Comparison of ENCODE assay signal across 22 cellular contexts in genomic region chr1:223212441-223212840, GRCh38.
"Had no signal": no experiment of that assay in that cellular context is flagged by ENCODE, and none has a peak within 500 bp of the region (broad histone marks: within the 10 kb centered on the region; RNA-seq: fewer than 3 reads in every experiment).

No MANE protein-coding gene starts in this region.

- DNase-seq: activated CD4-positive, alpha-beta T cell treated with anti-CD3 and anti-CD28 coated beads, Interleukin-2, amount 10 ng/mL, durations not matched to agents 24 days and 14 days; activated CD8-positive, alpha-beta memory T cell treated with anti-CD3 and anti-CD28 coated beads, Interleukin-2, amount 50 U/mL, for 48 hours; activated gamma-delta T cell; activated T-cell treated with anti-CD3 and anti-CD28 coated beads, Interleukin-2, amount 50 U/mL, for 72 hours; adrenal gland; dermis blood vessel endothelial cell; effector memory CD4-positive, alpha-beta T cell; immature natural killer cell; natural killer cell; ovary; psoas muscle; right cardiac atrium; small intestine; stimulated activated CD4-positive, alpha-beta T cell treated with anti-CD3 and anti-CD28 coated beads, Interleukin-15, amount 100 ng/mL, for 24 hours; stimulated activated CD4-positive, alpha-beta T cell treated with anti-CD3 and anti-CD28 coated beads, Interleukin-2, amount 100 ng/mL, for 48 hours; T1000; testis; upper lobe of left lung had no signal

- H3K36me3 ChIP-seq: adrenal gland, esophagus muscularis mucosa, ovary, upper lobe of left lung had no signal

- H3K27ac ChIP-seq: adrenal gland, esophagus muscularis mucosa, ovary, psoas muscle, testis, upper lobe of left lung had no signal

- H3K9me3 Mint-ChIP-seq: activated CD4-positive, alpha-beta T cell treated with anti-CD3 and anti-CD28 coated beads, Interleukin-2, amount 10 ng/mL, durations not matched to agents 24 days and 14 days; activated naive CD4-positive, alpha-beta T cell treated with anti-CD3 and anti-CD28 coated beads, Interleukin-2, amount 50 U/mL, for 72 hours; activated T-cell treated with anti-CD3 and anti-CD28 coated beads, Interleukin-2, amount 50 U/mL, for 72 hours; immature natural killer cell; natural killer cell had no signal

- H3K4me1 Mint-ChIP-seq: activated CD4-positive, alpha-beta T cell treated with anti-CD3 and anti-CD28 coated beads, Interleukin-2, amount 10 ng/mL, durations not matched to agents 24 days and 14 days; immature natural killer cell; natural killer cell had no signal

- H3K9me3 ChIP-seq: adrenal gland, esophagus muscularis mucosa, ovary, psoas muscle, testis, upper lobe of left lung had no signal

- H3K36me3 Mint-ChIP-seq: activated naive CD4-positive, alpha-beta T cell treated with anti-CD3 and anti-CD28 coated beads, Interleukin-2, amount 50 U/mL, for 72 hours; immature natural killer cell; natural killer cell had no signal

- ATAC-seq: activated naive CD4-positive, alpha-beta T cell treated with anti-CD3 and anti-CD28 coated beads, Interleukin-2, amount 50 U/mL, for 72 hours; activated T-cell treated with anti-CD3 and anti-CD28 coated beads, Interleukin-2, amount 50 U/mL, for 72 hours; natural killer cell; psoas muscle; right cardiac atrium had no signal

- H3K4me3 ChIP-seq: adrenal gland, esophagus muscularis mucosa, ovary, psoas muscle, testis, upper lobe of left lung had no signal

- H3K4me3 Mint-ChIP-seq: activated CD4-positive, alpha-beta T cell treated with anti-CD3 and anti-CD28 coated beads, Interleukin-2, amount 10 ng/mL, durations not matched to agents 24 days and 14 days; activated T-cell treated with anti-CD3 and anti-CD28 coated beads, Interleukin-2, amount 50 U/mL, for 72 hours; immature natural killer cell; natural killer cell had no signal

- H3K4me1 ChIP-seq: adrenal gland, psoas muscle, testis, upper lobe of left lung had no signal

- FAIRE-seq: bronchial epithelial cell, endothelial cell of umbilical vein, small intestine had no signal

- H3K27ac Mint-ChIP-seq: activated CD4-positive, alpha-beta T cell treated with anti-CD3 and anti-CD28 coated beads, Interleukin-2, amount 10 ng/mL, durations not matched to agents 24 days and 14 days; activated naive CD4-positive, alpha-beta T cell treated with anti-CD3 and anti-CD28 coated beads, Interleukin-2, amount 50 U/mL, for 72 hours; activated T-cell treated with anti-CD3 and anti-CD28 coated beads, Interleukin-2, amount 50 U/mL, for 72 hours; immature natural killer cell; natural killer cell had no signal

- H3K27me3 ChIP-seq: adrenal gland, ovary, testis, upper lobe of left lung had no signal
